ENCODE assay signal across 14 cellular contexts in the genomic region with DNA sequence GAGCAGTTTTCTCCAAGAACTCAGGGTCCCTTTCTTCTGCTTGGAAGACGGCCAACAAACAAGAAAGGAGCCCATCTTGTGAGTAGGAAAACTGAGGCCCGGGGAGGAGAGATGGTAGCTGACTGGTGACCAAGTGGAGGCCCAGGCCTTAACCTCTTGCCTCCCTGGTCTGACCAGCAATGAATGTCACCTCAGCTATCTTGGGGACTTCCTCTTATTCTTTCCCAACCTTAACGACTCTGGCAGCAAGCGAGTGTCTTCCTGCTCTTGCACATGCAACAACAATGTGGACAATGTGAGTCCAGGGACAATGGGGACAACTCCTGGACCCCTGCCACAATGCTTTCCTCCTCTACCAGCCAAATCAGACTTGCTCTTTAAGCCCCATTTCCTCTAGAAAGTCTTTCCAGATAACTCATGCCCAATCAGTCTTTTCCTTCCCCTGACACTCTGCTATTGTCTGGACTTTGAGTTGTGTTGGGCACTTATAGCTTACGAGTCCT. TPM values are rescaled to one million over a fixed set of nuclear protein-coding genes. Genes with fewer than 3 reads are reported as not detected.
DNase-seq lines count a peak whose midpoint lies in the region; ATAC-seq and TF ChIP-seq lines count a peak whose summit lies in the region.
"Had no signal": no experiment of that assay in that cellular context is flagged by ENCODE, and none has a peak within 500 bp of the region (broad histone marks: within the 10 kb centered on the region; RNA-seq: fewer than 3 reads in every experiment).

No MANE protein-coding gene starts in this region.

- DNase-seq in HL-60 (ENCODE audit: low read depth in 1 of 2, low spot score in 1 of 2), result peak in 1 of 2 experiments; percentile 83
- DNase-seq in adrenal gland, result peak in 6 of 7 donors; percentile 67 to 93 (median 83)
- peak in 1 of 2 donors; percentile 54 for DNase-seq in left colon
- no peak for DNase-seq in cerebellum (ENCODE audit: low spot score)
- DNase-seq in activated T-helper 1 cell treated with anti-CD3 and anti-CD28 coated beads, Interleukin-12 subunit alpha, Interleukin-12 subunit beta, Interleukin-2, Interleukin-4 antibody, amounts not matched to agents 30 ng/mL and 10 ng/mL and 1 ng/mL, durations not matched to agents 14 hours and 24 hours and 36 hours (ENCODE audit: low spot score), result no peak
- DNase-seq: activated CD8-positive, alpha-beta T cell treated with anti-CD3 and anti-CD28 coated beads for 36 hours; amniotic stem cell; DMS 273 treated with DMSO at 0.1 percent for 48 hours; GOT3; NCI-H2081 treated with DMSO at 0.1 percent for 48 hours had no signal

- H3K9me3 Mint-ChIP-seq in stimulated activated memory B cell treated with anti-CD40 and anti-IgM and Interleukin-4, amounts not matched to agents 10 μg/mL and 1 μg/mL and 100 μg/mL, for 72 hours, result no peaks in the 10 kb centered on the region
- H3K9me3 Mint-ChIP-seq in activated T-helper 1 cell treated with anti-CD3 and anti-CD28 coated beads, Interleukin-12 subunit alpha, Interleukin-12 subunit beta, Interleukin-2, Interleukin-4 antibody, amounts not matched to agents 30 ng/mL and 10 ng/mL and 1 ng/mL, durations not matched to agents 14 hours and 24 hours and 36 hours, result no peaks in the 10 kb centered on the region
- H3K9me3 Mint-ChIP-seq: activated CD8-positive, alpha-beta T cell treated with anti-CD3 and anti-CD28 coated beads for 36 hours had no signal

- H3K4me1 ChIP-seq in adrenal gland (replicated peaks in 1 of 2), result peaks cover 51 to 90% of the 10 kb centered on the region in 2 donors

- H3K27me3 ChIP-seq in HL-60 (ENCODE audit: insufficient read depth, poor library complexity, severe bottlenecking) (no peaks in the 10 kb centered on the region), adrenal gland (no peaks in the 10 kb centered on the region)

- peak; percentile 14 for ATAC-seq in left colon
- ATAC-seq in stimulated activated memory B cell treated with anti-CD40 and anti-IgM and Interleukin-4, amounts not matched to agents 10 μg/mL and 1 μg/mL and 100 μg/mL, for 72 hours, result no peak
- no peak for ATAC-seq in HG02642 (IDR thresholded peaks at IDR 0.05; ENCODE audit: poor library complexity, unreplicated experiment)
- ATAC-seq: activated CD8-positive, alpha-beta T cell treated with anti-CD3 and anti-CD28 coated beads for 36 hours had no signal

- peaks cover 22% of the 10 kb centered on the region for H3K27me3 Mint-ChIP-seq in stimulated activated memory B cell treated with anti-CD40 and anti-IgM and Interleukin-4, amounts not matched to agents 10 μg/mL and 1 μg/mL and 100 μg/mL, for 72 hours
- no peaks in the 10 kb centered on the region for H3K27me3 Mint-ChIP-seq in activated T-helper 1 cell treated with anti-CD3 and anti-CD28 coated beads, Interleukin-12 subunit alpha, Interleukin-12 subunit beta, Interleukin-2, Interleukin-4 antibody, amounts not matched to agents 30 ng/mL and 10 ng/mL and 1 ng/mL, durations not matched to agents 14 hours and 24 hours and 36 hours (ENCODE audit: insufficient read depth)
- H3K27me3 Mint-ChIP-seq: activated CD8-positive, alpha-beta T cell treated with anti-CD3 and anti-CD28 coated beads for 36 hours had no signal

- intact Hi-C loops in adrenal gland (cut with DNase I), result no loop called here
- intact Hi-C loops in left colon (cut with DNase I, micrococcal nuclease), result no loop called here
- intact Hi-C loops in activated T-helper 1 cell treated with anti-CD3 and anti-CD28 coated beads, Interleukin-12 subunit alpha, Interleukin-12 subunit beta, Interleukin-2, Interleukin-4 antibody, amounts not matched to agents 30 ng/mL and 10 ng/mL and 1 ng/mL, durations not matched to agents 14 hours and 24 hours and 36 hours (cut with micrococcal nuclease), result no loop called here

- H3K27ac Mint-ChIP-seq in stimulated activated memory B cell treated with anti-CD40 and anti-IgM and Interleukin-4, amounts not matched to agents 10 μg/mL and 1 μg/mL and 100 μg/mL, for 72 hours, result no peak overlapping the region
- no peak overlapping the region for H3K27ac Mint-ChIP-seq in activated T-helper 1 cell treated with anti-CD3 and anti-CD28 coated beads, Interleukin-12 subunit alpha, Interleukin-12 subunit beta, Interleukin-2, Interleukin-4 antibody, amounts not matched to agents 30 ng/mL and 10 ng/mL and 1 ng/mL, durations not matched to agents 14 hours and 24 hours and 36 hours
- H3K27ac Mint-ChIP-seq: activated CD8-positive, alpha-beta T cell treated with anti-CD3 and anti-CD28 coated beads for 36 hours had no signal

- no peak overlapping the region for H3K4me3 ChIP-seq in HL-60 (replicated peaks; ENCODE audit: insufficient read depth, low read length)
- H3K4me3 ChIP-seq in adrenal gland, result no peak overlapping the region
- no peak overlapping the region for H3K4me3 ChIP-seq in skin epidermis

- H3K27ac ChIP-seq in HL-60 (replicated peaks) (peak overlapping the region; percentile 82), adrenal gland (peak overlapping the region in 4 of 5 donors; percentile 41 to 96 (median 72)), skin epidermis (peak overlapping the region in 14 of 21 experiments; percentile 3 to 91 (median 62))

- no peak for TF ChIP-seq CTCF in HL-60 (IDR thresholded peaks at IDR 0.05; ENCODE audit: insufficient read depth, low read length)
- no peak for TF ChIP-seq CTCF in adrenal gland (IDR thresholded peaks at IDR 0.05)

- H3K4me1 Mint-ChIP-seq in stimulated activated memory B cell treated with anti-CD40 and anti-IgM and Interleukin-4, amounts not matched to agents 10 μg/mL and 1 μg/mL and 100 μg/mL, for 72 hours, result peaks cover 6% of the 10 kb centered on the region
- no peaks in the 10 kb centered on the region for H3K4me1 Mint-ChIP-seq in activated T-helper 1 cell treated with anti-CD3 and anti-CD28 coated beads, Interleukin-12 subunit alpha, Interleukin-12 subunit beta, Interleukin-2, Interleukin-4 antibody, amounts not matched to agents 30 ng/mL and 10 ng/mL and 1 ng/mL, durations not matched to agents 14 hours and 24 hours and 36 hours (ENCODE audit: low read depth)

- H3K36me3 Mint-ChIP-seq in stimulated activated memory B cell treated with anti-CD40 and anti-IgM and Interleukin-4, amounts not matched to agents 10 μg/mL and 1 μg/mL and 100 μg/mL, for 72 hours, result no peaks in the 10 kb centered on the region
- no peaks in the 10 kb centered on the region for H3K36me3 Mint-ChIP-seq in activated T-helper 1 cell treated with anti-CD3 and anti-CD28 coated beads, Interleukin-12 subunit alpha, Interleukin-12 subunit beta, Interleukin-2, Interleukin-4 antibody, amounts not matched to agents 30 ng/mL and 10 ng/mL and 1 ng/mL, durations not matched to agents 14 hours and 24 hours and 36 hours (ENCODE audit: low read depth)

- H3K36me3 ChIP-seq in adrenal gland (replicated peaks in 1 of 2), result no peaks in the 10 kb centered on the region

- TF ChIP-seq POLR2A in adrenal gland (IDR thresholded peaks at IDR 0.05), result peak in 1 of 2 donors; percentile 8

- 24 to 64% (median 51%) methylated on average over 3 to 5 of the region's 5 CpGs for WGBS in adrenal gland, 4 donors

- H3K9me3 ChIP-seq in adrenal gland (replicated peaks in 1 of 3), result no peaks in the 10 kb centered on the region

- no peak overlapping the region for H3K4me3 Mint-ChIP-seq in stimulated activated memory B cell treated with anti-CD40 and anti-IgM and Interleukin-4, amounts not matched to agents 10 μg/mL and 1 μg/mL and 100 μg/mL, for 72 hours
- H3K4me3 Mint-ChIP-seq in activated T-helper 1 cell treated with anti-CD3 and anti-CD28 coated beads, Interleukin-12 subunit alpha, Interleukin-12 subunit beta, Interleukin-2, Interleukin-4 antibody, amounts not matched to agents 30 ng/mL and 10 ng/mL and 1 ng/mL, durations not matched to agents 14 hours and 24 hours and 36 hours, result no peak overlapping the region
- H3K4me3 Mint-ChIP-seq: activated CD8-positive, alpha-beta T cell treated with anti-CD3 and anti-CD28 coated beads for 36 hours had no signal

RNA-seq across cellular contexts. Expression of a gene that starts 12.6 kb away (rescaled TPM):
- total RNA-seq in adrenal gland (100 to 1,000 TPM; 232 to 558 (median 316) TPM), left colon (100 to 1,000 TPM; 180 to 206 TPM), cerebellum (16.1 TPM)
- polyA plus RNA-seq in adrenal gland, result 100 to 1,000 TPM in 2 of 3 donors, 10 to 100 TPM in 1; 38.7 to 394 (median 156) TPM
- 1.4 and 2.4 TPM in 2 replicates for total RNA-seq in activated T-helper 1 cell treated with anti-CD3 and anti-CD28 coated beads, Interleukin-12 subunit alpha, Interleukin-12 subunit beta, Interleukin-2, Interleukin-4 antibody, amounts not matched to agents 30 ng/mL and 10 ng/mL and 1 ng/mL, durations not matched to agents 14 hours and 24 hours and 36 hours

RNA-seq across cellular contexts. Expression of a gene that starts 52.3 kb away (rescaled TPM):
- total RNA-seq in adrenal gland (1 to 10 TPM in 2 of 8 donors, under 1 TPM in 1, not detected in 5; 0.84 to 7.0 (median 6.7) TPM), left colon (1 to 10 TPM in 1 of 2 donors, under 1 TPM in 1; 0.76 to 2.0 TPM), cerebellum (not detected)
- under 1 TPM in 2 of 3 donors, not detected in 1; 0.80 to 0.84 TPM for polyA plus RNA-seq in adrenal gland
- total RNA-seq in activated T-helper 1 cell treated with anti-CD3 and anti-CD28 coated beads, Interleukin-12 subunit alpha, Interleukin-12 subunit beta, Interleukin-2, Interleukin-4 antibody, amounts not matched to agents 30 ng/mL and 10 ng/mL and 1 ng/mL, durations not matched to agents 14 hours and 24 hours and 36 hours, result not detected in 2 replicates
- total RNA-seq: activated CD8-positive, alpha-beta T cell treated with anti-CD3 and anti-CD28 coated beads for 36 hours; ureter had no signal

Comparison
In these comparisons a context has a peak if more than half of its experiments do, and no peak if none do; other contexts are left out.
1. DNase-seq: peak in adrenal gland (6 of 7); none in cerebellum (single experiment) and activated T-helper 1 cell treated with anti-CD3 and anti-CD28 coated beads, Interleukin-12 subunit alpha, Interleukin-12 subunit beta, Interleukin-2, Interleukin-4 antibody, amounts not matched to agents 30 ng/mL and 10 ng/mL and 1 ng/mL, durations not matched to agents 14 hours and 24 hours and 36 hours (single experiment).
2. RNA of a gene that starts 12.6 kb away (total RNA-seq): 232 to 558 TPM in adrenal gland and 180 to 206 TPM in left colon; 16.1 TPM in cerebellum (single experiment) and 1.4 to 2.4 TPM in activated T-helper 1 cell treated with anti-CD3 and anti-CD28 coated beads, Interleukin-12 subunit alpha, Interleukin-12 subunit beta, Interleukin-2, Interleukin-4 antibody, amounts not matched to agents 30 ng/mL and 10 ng/mL and 1 ng/mL, durations not matched to agents 14 hours and 24 hours and 36 hours; every median in the first group is over 10 times any median in the second.
3. Peak in every context shown above with its lines, with median percentiles within 50 percentile points of each other: H3K27ac ChIP-seq.